8 cellular contexts compared by ENCODE assay signal in genomic region chr1:85708826-85709222, GRCh38. TPM values are rescaled to one million over a fixed set of nuclear protein-coding genes. Genes with fewer than 3 reads are reported as not detected.
DNase-seq lines count a peak whose midpoint lies in the region; ATAC-seq, FAIRE-seq and TF ChIP-seq lines count a peak whose summit lies in the region.

No MANE protein-coding gene starts in this region.

- ATAC-seq in left colon (peak; percentile 89), HG03159 (IDR thresholded peaks at IDR 0.05; ENCODE audit: unreplicated experiment) (no peak)

- in situ Hi-C loops in astrocyte of the cerebellum (cut with HindIII; ENCODE audit: low sequenced_read_pairs): loop anchor here (10.0 kb wide), 1 partner anchor 394 kb away; no protein-coding TSS in a partner anchor

- H3K27ac Mint-ChIP-seq in activated naive CD4-positive, alpha-beta T cell treated with anti-CD3 and anti-CD28 coated beads for 36 hours: no peak overlapping the region

- H3K36me3 ChIP-seq in tibial nerve: peaks cover 0 to 26% (median 0%) of the 10 kb centered on the region in 3 donors

- TF ChIP-seq POLR2A in tibial nerve (IDR thresholded peaks at IDR 0.05): no peak

- H3K27me3 Mint-ChIP-seq in activated naive CD4-positive, alpha-beta T cell treated with anti-CD3 and anti-CD28 coated beads for 36 hours (ENCODE audit: low read depth): no peaks in the 10 kb centered on the region

- FAIRE-seq in GM19239 (lab: Jason Lieb, UNC): no peak

- H3K27ac ChIP-seq in tibial nerve: peak overlapping the region; percentile 65 to 88 (median 86)

- intact Hi-C loops in left colon (cut with DNase I, micrococcal nuclease): no loop called here
- intact Hi-C loops in activated naive CD4-positive, alpha-beta T cell treated with anti-CD3 and anti-CD28 coated beads for 36 hours (cut with micrococcal nuclease): loop anchor here (1.0 to 10.0 kb wide), 11 partner anchors 132 to 1404 kb away; partner anchors contain the start of genes BCL10, C1orf52, HS2ST1 and SAMD13

- no peak for TF ChIP-seq EP300 in tibial nerve (IDR thresholded peaks at IDR 0.05)

- 83 to 85% methylated on average over 6 of the region's 6 CpGs for WGBS in tibial nerve, 2 donors

- peaks cover 17% of the 10 kb centered on the region for H3K4me1 Mint-ChIP-seq in activated naive CD4-positive, alpha-beta T cell treated with anti-CD3 and anti-CD28 coated beads for 36 hours (ENCODE audit: low read depth)

- H3K9me3 Mint-ChIP-seq in activated naive CD4-positive, alpha-beta T cell treated with anti-CD3 and anti-CD28 coated beads for 36 hours: no peaks in the 10 kb centered on the region

- H3K27me3 ChIP-seq in tibial nerve: no peaks in the 10 kb centered on the region

- TF ChIP-seq CTCF in astrocyte of the cerebellum (IDR thresholded peaks at IDR 0.05; ENCODE audit: low read depth, low read length, missing control alignments): no peak
- no peak for TF ChIP-seq CTCF in tibial nerve (IDR thresholded peaks at IDR 0.05)

- H3K36me3 Mint-ChIP-seq in activated naive CD4-positive, alpha-beta T cell treated with anti-CD3 and anti-CD28 coated beads for 36 hours (ENCODE audit: low read depth): peaks cover 17% of the 10 kb centered on the region

- CTCF ChIA-PET in activated naive CD4-positive, alpha-beta T cell treated with anti-CD3 and anti-CD28 coated beads for 36 hours (lab: Charles Lee): interaction anchor here (1.0 to 1.3 kb wide), 3 partner anchors 10 to 16 kb away, joined by 3 to 7 read pairs (median 5); no protein-coding TSS in a partner anchor

- H3K4me1 ChIP-seq in tibial nerve: peaks cover 0 to 25% (median 10%) of the 10 kb centered on the region in 4 donors

- peaks cover 0 to under 1% (median 0%) of the 10 kb centered on the region in 4 donors for H3K9me3 ChIP-seq in tibial nerve

- H3K4me3 ChIP-seq in astrocyte of the cerebellum (ENCODE audit: low read depth, low read length) (peak overlapping the region; percentile 87), tibial nerve (peak overlapping the region; percentile 69 to 89 (median 80))

- H3K4me3 Mint-ChIP-seq in activated naive CD4-positive, alpha-beta T cell treated with anti-CD3 and anti-CD28 coated beads for 36 hours: no peak overlapping the region

- DNase-seq in NCI-H748 (lab: John Stamatoyannopoulos, UW; ENCODE audit: unreplicated experiment) (peak; percentile 11), NCI-H748 treated with DMSO at 0.1 percent for 48 hours (lab: John Stamatoyannopoulos, UW) (no peak), astrocyte of the cerebellum (ENCODE audit: low read depth) (no peak), left colon (peak; percentile 56 to 72), tibial nerve (ENCODE audit: low spot score in 2 of 2) (no peak), GM19239 (ENCODE audit: insufficient read length, low spot score) (no peak)
- DNase-seq in activated naive CD4-positive, alpha-beta T cell treated with anti-CD3 and anti-CD28 coated beads for 36 hours: no peak

RNA-seq across cellular contexts. Expression of gene ZNHIT6, which starts 0.6 kb away (rescaled TPM):
- total RNA-seq in left colon: 1 to 10 TPM; 7.5 to 9.5 TPM
- 10 to 100 TPM; 10.4 to 22.1 (median 17.7) TPM for total RNA-seq in tibial nerve
- total RNA-seq in activated naive CD4-positive, alpha-beta T cell treated with anti-CD3 and anti-CD28 coated beads for 36 hours: 10 to 100 TPM; 19.8 to 19.9 TPM

Comparison
In these comparisons a context has a peak if more than half of its experiments do, and no peak if none do; other contexts are left out.
1. DNase-seq: peak in NCI-H748 (single experiment) and left colon (2 of 2); none in NCI-H748 treated with DMSO at 0.1 percent for 48 hours (single experiment), astrocyte of the cerebellum (single experiment), tibial nerve (0 of 2), activated naive CD4-positive, alpha-beta T cell treated with anti-CD3 and anti-CD28 coated beads for 36 hours (single experiment) and GM19239 (single experiment).